25 cellular contexts compared by ENCODE assay signal in genomic region chr6:61887425-61887824, GRCh38.
DNase-seq lines count a peak whose midpoint lies in the region; ATAC-seq and TF ChIP-seq lines count a peak whose summit lies in the region.
"Had no signal": no experiment of that assay in that cellular context is flagged by ENCODE, and none has a peak within 500 bp of the region (broad histone marks: within the 10 kb centered on the region; RNA-seq: fewer than 3 reads in every experiment).

No MANE protein-coding gene starts in this region.

- H3K56ac ChIP-seq in H9 (ENCODE audit: insufficient read length, low read depth, low read length) = no peak overlapping the region

- H3K4me3 Mint-ChIP-seq in H9 = no peak overlapping the region
- H3K4me3 Mint-ChIP-seq: activated naive CD8-positive, alpha-beta T cell treated with anti-CD3 and anti-CD28 coated beads for 36 hours; activated T-helper 1 cell treated with anti-CD3 and anti-CD28 coated beads, Interleukin-12 subunit alpha, Interleukin-12 subunit beta, Interleukin-2, Interleukin-4 antibody, amounts not matched to agents 30 ng/mL and 10 ng/mL and 1 ng/mL, durations not matched to agents 14 hours and 24 hours and 36 hours; CD4-positive, alpha-beta T cell; stimulated activated effector memory CD8-positive, alpha-beta T cell treated with anti-CD3 and anti-CD28 coated beads, Interleukin-12 subunit alpha, Interleukin-12 subunit beta, amount 100 ng/mL, for 72 hours had no signal

- peaks cover 22 to 26% of the 10 kb centered on the region in 2 experiments for H3K4me1 Mint-ChIP-seq in H9
- H3K4me1 Mint-ChIP-seq: activated naive CD8-positive, alpha-beta T cell treated with anti-CD3 and anti-CD28 coated beads for 36 hours; stimulated activated effector memory CD8-positive, alpha-beta T cell treated with anti-CD3 and anti-CD28 coated beads, Interleukin-12 subunit alpha, Interleukin-12 subunit beta, amount 100 ng/mL, for 72 hours had no signal

- H3K4ac ChIP-seq in H9 (ENCODE audit: low read depth, low read length) = no peak overlapping the region

- H3K27me3 ChIP-seq in KMS-11 (ENCODE audit: insufficient read depth, low read depth) (no peaks in the 10 kb centered on the region), H9 (ENCODE audit: insufficient read depth, low read length) (no peaks in the 10 kb centered on the region), adrenal gland (no peaks in the 10 kb centered on the region)
- H3K27me3 ChIP-seq: dorsolateral prefrontal cortex, gastrocnemius medialis, neutrophil, Peyer's patch, right atrium auricular region had no signal

- H2AK5ac ChIP-seq in H9 (ENCODE audit: insufficient read length, low read length) = no peak overlapping the region

- peak; percentile 31 for DNase-seq in D341Med (ENCODE audit: low spot score)
- DNase-seq in T1000 (lab: John Stamatoyannopoulos, UW) = peak; percentile 5
- peak; percentile 33 for DNase-seq in left kidney (ENCODE audit: low read depth, low spot score)
- DNase-seq in H9 = no peak
- no peak for DNase-seq in SKM-1 (lab: John Stamatoyannopoulos, UW; ENCODE audit: unreplicated experiment)
- DNase-seq in adrenal gland = no peak
- DNase-seq: activated CD4-positive, CD25-positive, alpha-beta regulatory T cell treated with anti-CD3 and anti-CD28 coated beads, Interleukin-2, amount 50 U/mL, for 72 hours; activated CD8-positive, alpha-beta memory T cell treated with anti-CD3 and anti-CD28 coated beads for 24 hours; activated naive CD8-positive, alpha-beta T cell treated with anti-CD3 and anti-CD28 coated beads for 36 hours; CD4-positive, alpha-beta T cell; dorsolateral prefrontal cortex; erythroblast; gastrocnemius medialis; left colon; mucosa of descending colon; NCI-H1105; NCI-H2171; Peyer's patch; stimulated activated CD4-positive, alpha-beta T cell treated with anti-CD3 and anti-CD28 coated beads, Interleukin-15, amount 100 ng/mL, for 24 hours had no signal

- peak overlapping the region; percentile 77 for H3K4me2 ChIP-seq in KMS-11
- no peak overlapping the region for H3K4me2 ChIP-seq in H9 (ENCODE audit: insufficient read depth, insufficient read length, low read length)

- H4K5ac ChIP-seq in H9 (ENCODE audit: insufficient read length, low read depth, low read length) = no peak overlapping the region

- no peaks in the 10 kb centered on the region; a peak in 1 of 7 replicates for H3K36me3 Mint-ChIP-seq in H9 (ENCODE audit: insufficient read depth in 1 of 3, low read depth in 3 of 3)
- H3K36me3 Mint-ChIP-seq: activated naive CD8-positive, alpha-beta T cell treated with anti-CD3 and anti-CD28 coated beads for 36 hours; stimulated activated effector memory CD8-positive, alpha-beta T cell treated with anti-CD3 and anti-CD28 coated beads, Interleukin-12 subunit alpha, Interleukin-12 subunit beta, amount 100 ng/mL, for 72 hours had no signal

- H3K4me3 ChIP-seq in KMS-11 (IDR thresholded peaks at IDR 0.05; ENCODE audit: insufficient read depth, low read depth, low read length) (no peak overlapping the region), adrenal gland (no peak overlapping the region)
- H3K4me3 ChIP-seq: dorsolateral prefrontal cortex, gastrocnemius medialis, mucosa of descending colon, Peyer's patch, right atrium auricular region had no signal

- ATAC-seq in HG02642 (IDR thresholded peaks at IDR 0.05; ENCODE audit: poor library complexity, unreplicated experiment) = no peak
- ATAC-seq: gastrocnemius medialis; left colon; mucosa of descending colon; stimulated activated effector memory CD8-positive, alpha-beta T cell treated with anti-CD3 and anti-CD28 coated beads, Interleukin-12 subunit alpha, Interleukin-12 subunit beta, amount 100 ng/mL, for 72 hours had no signal

- H3K23me2 ChIP-seq in H9 (ENCODE audit: insufficient read length, low read depth, low read length, poor library complexity, severe bottlenecking) = no peaks in the 10 kb centered on the region

- no peak overlapping the region for H4K91ac ChIP-seq in H9 (ENCODE audit: insufficient read length, low read depth, low read length)

- no peak overlapping the region for H3T11ph ChIP-seq in H9 (ENCODE audit: low read length)

- H4K20me1 ChIP-seq in KMS-11 (ENCODE audit: insufficient read depth) (no peaks in the 10 kb centered on the region), H9 (ENCODE audit: control insufficient read depth, insufficient read depth, insufficient read length) (no peaks in the 10 kb centered on the region)

- H3K23ac ChIP-seq in H9 (ENCODE audit: insufficient read length, low read depth, low read length) = no peak overlapping the region

- no peak overlapping the region for H2BK15ac ChIP-seq in H9 (ENCODE audit: low read depth, low read length)

- H2BK20ac ChIP-seq in H9 (ENCODE audit: low read depth, low read length, poor library complexity, severe bottlenecking) = no peak overlapping the region

- intact Hi-C loops in adrenal gland (cut with DNase I) = no loop called here

- H3K9me3 ChIP-seq in H9 (ENCODE audit: control insufficient read depth, low read depth, low read length) (no peaks in the 10 kb centered on the region), adrenal gland (replicated peaks in 1 of 3) (no peaks in the 10 kb centered on the region)
- H3K9me3 ChIP-seq: gastrocnemius medialis, mucosa of descending colon, neutrophil, Peyer's patch, right atrium auricular region had no signal

- no peaks in the 10 kb centered on the region for H3K36me3 ChIP-seq in KMS-11 (ENCODE audit: insufficient read depth)
- H3K36me3 ChIP-seq in adrenal gland (replicated peaks in 1 of 2) = no peaks in the 10 kb centered on the region
- H3K36me3 ChIP-seq: gastrocnemius medialis, neutrophil, Peyer's patch, right atrium auricular region had no signal

- H2BK12ac ChIP-seq in H9 (ENCODE audit: insufficient read length, low read depth, low read length) = no peak overlapping the region

- H3K9me3 Mint-ChIP-seq in H9 = no peaks in the 10 kb centered on the region; a peak in 1 of 5 replicates

- H3K27ac ChIP-seq in KMS-11 (peak overlapping the region; percentile 75), H9 (ENCODE audit: insufficient read length, low read depth, low read length) (no peak overlapping the region), adrenal gland (no peak overlapping the region)
- H3K27ac ChIP-seq: gastrocnemius medialis, neutrophil, Peyer's patch, right atrium auricular region had no signal

- H3K79me2 ChIP-seq in KMS-11 (ENCODE audit: insufficient read depth, low read depth) (no peaks in the 10 kb centered on the region), H9 (ENCODE audit: insufficient read depth, low read length) (no peaks in the 10 kb centered on the region)

- WGBS in H9 (ENCODE audit: extremely low coverage, insufficient read length, low lambda C conversion rate) = no CpG with 5 or more reads among the region's 1 CpG
- 83 to 92% (median 87%) methylated on average over 1 of the region's 1 CpG for WGBS in adrenal gland, 4 donors

- H3K27ac Mint-ChIP-seq in H9 = no peak overlapping the region
- H3K27ac Mint-ChIP-seq: activated naive CD8-positive, alpha-beta T cell treated with anti-CD3 and anti-CD28 coated beads for 36 hours; activated T-helper 1 cell treated with anti-CD3 and anti-CD28 coated beads, Interleukin-12 subunit alpha, Interleukin-12 subunit beta, Interleukin-2, Interleukin-4 antibody, amounts not matched to agents 30 ng/mL and 10 ng/mL and 1 ng/mL, durations not matched to agents 14 hours and 24 hours and 36 hours; CD4-positive, alpha-beta T cell; stimulated activated effector memory CD8-positive, alpha-beta T cell treated with anti-CD3 and anti-CD28 coated beads, Interleukin-12 subunit alpha, Interleukin-12 subunit beta, amount 100 ng/mL, for 72 hours had no signal

- no peak overlapping the region for H4K8ac ChIP-seq in H9 (replicated peaks; ENCODE audit: insufficient read length, low read depth, low read length)

- no peak for TF ChIP-seq POLR2A in adrenal gland (IDR thresholded peaks at IDR 0.05)

- H2AFZ ChIP-seq in KMS-11 (ENCODE audit: low read depth) (no peak overlapping the region), H9 (ENCODE audit: low read length) (no peak overlapping the region)

- H3K18ac ChIP-seq in H9 (ENCODE audit: insufficient read length, low read depth, low read length) = no peak overlapping the region

- no peak overlapping the region for H2BK120ac ChIP-seq in H9 (ENCODE audit: low read depth, low read length, poor library complexity, severe bottlenecking)

- H3K9ac ChIP-seq in KMS-11 (peak overlapping the region; percentile 15; the same call in 1 of the 2 replicates), H9 (ENCODE audit: extremely low read depth, insufficient read length, low read length) (no peak overlapping the region)

- H3K4me1 ChIP-seq in KMS-11 (ENCODE audit: low read depth, poor library complexity, severe bottlenecking) (peaks cover 83% of the 10 kb centered on the region), H9 (ENCODE audit: insufficient read depth, low read length) (no peaks in the 10 kb centered on the region; the same call in 1 of the 2 replicates), adrenal gland (replicated peaks in 1 of 2) (no peaks in the 10 kb centered on the region)
- H3K4me1 ChIP-seq: gastrocnemius medialis, Peyer's patch, right atrium auricular region had no signal

- H3K27me3 Mint-ChIP-seq in H9 (ENCODE audit: low read depth) = no peaks in the 10 kb centered on the region
- H3K27me3 Mint-ChIP-seq: activated naive CD8-positive, alpha-beta T cell treated with anti-CD3 and anti-CD28 coated beads for 36 hours; CD4-positive, alpha-beta T cell had no signal

- no peak for TF ChIP-seq CTCF in KMS-11 (conservative IDR thresholded peaks at IDR 0.05; ENCODE audit: low read depth, low read length)
- TF ChIP-seq CTCF in H9 (conservative IDR thresholded peaks at IDR 0.05) = no peak
- TF ChIP-seq CTCF in adrenal gland (IDR thresholded peaks at IDR 0.05) = no peak

- H2BK5ac ChIP-seq in H9 (ENCODE audit: insufficient read length, low read length) = no peak overlapping the region

- H3K79me1 ChIP-seq in H9 (ENCODE audit: insufficient read depth, low read depth, low read length, poor library complexity, severe bottlenecking) = no peaks in the 10 kb centered on the region

- H3K14ac ChIP-seq in H9 (ENCODE audit: insufficient read depth, low read length) = no peak overlapping the region

Comparison
In these comparisons a context has a peak if more than half of its experiments do, and no peak if none do; other contexts are left out.
1. DNase-seq: peak in D341Med (single experiment), T1000 (single experiment) and left kidney (single experiment); none in H9 (single experiment), SKM-1 (single experiment) and adrenal gland (0 of 7).